Comparison of ENCODE assay signal across 26 cellular contexts in genomic region chr1:87904668-87905067, GRCh38.
"Had no signal": no experiment of that assay in that cellular context is flagged by ENCODE, and none has a peak within 500 bp of the region (broad histone marks: within the 10 kb centered on the region; RNA-seq: fewer than 3 reads in every experiment).

No MANE protein-coding gene starts in this region.

- H3K9me3 Mint-ChIP-seq: dendritic cell treated with granulocyte-macrophage colony-stimulating factor and Interleukin-4, amounts not matched to agents 40 ng/mL and 50 ng/mL, for 4 days; immature natural killer cell; natural killer cell; stimulated activated memory B cell treated with anti-CD40 and anti-IgM and Interleukin-4, amounts not matched to agents 10 μg/mL and 1 μg/mL and 100 μg/mL, for 72 hours; type B pancreatic cell had no signal

- H3K4me1 ChIP-seq: colonic mucosa, esophagus squamous epithelium, lower lobe of right lung, testis had no signal

- H3K4me3 ChIP-seq: colonic mucosa, esophagus squamous epithelium, lower lobe of right lung, psoas muscle, sigmoid colon, spleen, testis, tibial artery had no signal

- H3K27me3 ChIP-seq: colonic mucosa, esophagus squamous epithelium, sigmoid colon, spleen, testis, tibial artery had no signal

- H3K4me3 Mint-ChIP-seq: dendritic cell treated with granulocyte-macrophage colony-stimulating factor and Interleukin-4, amounts not matched to agents 40 ng/mL and 50 ng/mL, for 4 days; immature natural killer cell; natural killer cell; stimulated activated memory B cell treated with anti-CD40 and anti-IgM and Interleukin-4, amounts not matched to agents 10 μg/mL and 1 μg/mL and 100 μg/mL, for 72 hours; type B pancreatic cell had no signal

- H3K27ac Mint-ChIP-seq: dendritic cell treated with granulocyte-macrophage colony-stimulating factor and Interleukin-4, amounts not matched to agents 40 ng/mL and 50 ng/mL, for 4 days; immature natural killer cell; natural killer cell; stimulated activated memory B cell treated with anti-CD40 and anti-IgM and Interleukin-4, amounts not matched to agents 10 μg/mL and 1 μg/mL and 100 μg/mL, for 72 hours; type B pancreatic cell had no signal

- H3K9me3 ChIP-seq: colonic mucosa, esophagus squamous epithelium, lower lobe of right lung, psoas muscle, sigmoid colon, spleen, testis, tibial artery had no signal

- H3K27ac ChIP-seq: colonic mucosa, esophagus squamous epithelium, lower lobe of right lung, spleen, testis, tibial artery had no signal

- H3K36me3 ChIP-seq: colonic mucosa, esophagus squamous epithelium, lower lobe of right lung, sigmoid colon, spleen, tibial artery had no signal

- H3K27me3 Mint-ChIP-seq: dendritic cell treated with granulocyte-macrophage colony-stimulating factor and Interleukin-4, amounts not matched to agents 40 ng/mL and 50 ng/mL, for 4 days; stimulated activated memory B cell treated with anti-CD40 and anti-IgM and Interleukin-4, amounts not matched to agents 10 μg/mL and 1 μg/mL and 100 μg/mL, for 72 hours; type B pancreatic cell had no signal

- DNase-seq: colonic mucosa; effector memory CD4-positive, alpha-beta T cell; erythroblast; esophagus squamous epithelium; hypothalamus; immature natural killer cell; islet precursor cell; kidney glomerular epithelial cell; left colon; left ventricle myocardium superior; lower lobe of right lung; natural killer cell; nucleus accumbens; posterior cingulate gyrus; psoas muscle; right cardiac atrium; sigmoid colon; spleen; stimulated activated CD4-positive, alpha-beta T cell treated with anti-CD3 and anti-CD28 coated beads, Interleukin-4, amount 100 ng/mL, for 4 hours; stimulated activated naive CD8-positive, alpha-beta T cell treated with anti-CD3 and anti-CD28 coated beads, Interleukin-15, Interleukin-2, amounts not matched to agents 100 U/mL and 50 U/mL, for 24 hours; substantia nigra; testis; tibial artery had no signal

- H3K36me3 Mint-ChIP-seq: immature natural killer cell; natural killer cell; stimulated activated memory B cell treated with anti-CD40 and anti-IgM and Interleukin-4, amounts not matched to agents 10 μg/mL and 1 μg/mL and 100 μg/mL, for 72 hours; type B pancreatic cell had no signal
